In genomic region chr5:3365501-3366215, GRCh38 we compare ENCODE assay signal across 18 cellular contexts.
A peak's percentile ranks its signal among the peaks of the same experiment; 100 is the strongest.
DNase-seq lines count a peak whose midpoint lies in the region; ATAC-seq and TF ChIP-seq lines count a peak whose summit lies in the region.
"Had no signal": no experiment of that assay in that cellular context is flagged by ENCODE, and none has a peak within 500 bp of the region (broad histone marks: within the 10 kb centered on the region; RNA-seq: fewer than 3 reads in every experiment).

No MANE protein-coding gene starts in this region.

- H3K4me1 ChIP-seq in vagina = no peaks in the 10 kb centered on the region
- H3K4me1 ChIP-seq: HAP-1 had no signal

- CTCF ChIA-PET in HEK293T (lab: Yijun Ruan, JAX) = no interaction called here

- no peak overlapping the region for H3K4me3 Mint-ChIP-seq in activated naive CD8-positive, alpha-beta T cell treated with anti-CD3 and anti-CD28 coated beads, Interleukin-2, amount 50 U/mL, for 24 hours
- no peak overlapping the region for H3K4me3 Mint-ChIP-seq in activated naive CD8-positive, alpha-beta T cell treated with anti-CD3 and anti-CD28 coated beads for 36 hours
- H3K4me3 Mint-ChIP-seq: CD14-positive monocyte; CD8-positive, alpha-beta T cell; HFFc6 had no signal

- peaks cover 18% of the 10 kb centered on the region for H3K9me3 Mint-ChIP-seq in activated naive CD8-positive, alpha-beta T cell treated with anti-CD3 and anti-CD28 coated beads, Interleukin-2, amount 50 U/mL, for 24 hours
- no peaks in the 10 kb centered on the region for H3K9me3 Mint-ChIP-seq in activated naive CD8-positive, alpha-beta T cell treated with anti-CD3 and anti-CD28 coated beads for 36 hours

- no peaks in the 10 kb centered on the region for H3K4me1 Mint-ChIP-seq in activated naive CD8-positive, alpha-beta T cell treated with anti-CD3 and anti-CD28 coated beads, Interleukin-2, amount 50 U/mL, for 24 hours
- H3K4me1 Mint-ChIP-seq in activated naive CD8-positive, alpha-beta T cell treated with anti-CD3 and anti-CD28 coated beads for 36 hours = no peaks in the 10 kb centered on the region
- H3K4me1 Mint-ChIP-seq: CD14-positive monocyte had no signal

- no peaks in the 10 kb centered on the region for H3K27me3 ChIP-seq in vagina

- H3K36me3 Mint-ChIP-seq in activated naive CD8-positive, alpha-beta T cell treated with anti-CD3 and anti-CD28 coated beads, Interleukin-2, amount 50 U/mL, for 24 hours (ENCODE audit: low read depth) = no peaks in the 10 kb centered on the region
- no peaks in the 10 kb centered on the region for H3K36me3 Mint-ChIP-seq in activated naive CD8-positive, alpha-beta T cell treated with anti-CD3 and anti-CD28 coated beads for 36 hours
- H3K36me3 Mint-ChIP-seq: CD14-positive monocyte; CD8-positive, alpha-beta T cell had no signal

- TF ChIP-seq CTCF in vagina (IDR thresholded peaks at IDR 0.05) = no peak

- no peak overlapping the region for H3K4me3 ChIP-seq in vagina
- H3K4me3 ChIP-seq: HAP-1 had no signal

- no peak overlapping the region for H3K27ac ChIP-seq in vagina
- H3K27ac ChIP-seq: 22Rv1 had no signal

- intact Hi-C loops in sciatic nerve (cut with DNase I) = no loop called here
- intact Hi-C loops in vagina (cut with DNase I) = no loop called here

- no peaks in the 10 kb centered on the region for H3K9me3 ChIP-seq in vagina
- H3K9me3 ChIP-seq: HAP-1 had no signal

- H3K27ac Mint-ChIP-seq in activated naive CD8-positive, alpha-beta T cell treated with anti-CD3 and anti-CD28 coated beads, Interleukin-2, amount 50 U/mL, for 24 hours = no peak overlapping the region
- H3K27ac Mint-ChIP-seq in activated naive CD8-positive, alpha-beta T cell treated with anti-CD3 and anti-CD28 coated beads for 36 hours = no peak overlapping the region
- H3K27ac Mint-ChIP-seq: CD14-positive monocyte; CD8-positive, alpha-beta T cell; HFFc6 had no signal

- no peaks in the 10 kb centered on the region for H3K36me3 ChIP-seq in vagina
- H3K36me3 ChIP-seq: HAP-1 had no signal

- POLR2A ChIA-PET in HEK293T (lab: Yijun Ruan, JAX) = no interaction called here

- DNase-seq in activated naive CD8-positive, alpha-beta T cell treated with anti-CD3 and anti-CD28 coated beads, Interleukin-2, amount 50 U/mL, for 24 hours = no peak
- DNase-seq in activated naive CD8-positive, alpha-beta T cell treated with anti-CD3 and anti-CD28 coated beads for 36 hours = no peak
- DNase-seq in islet precursor cell = peak; percentile 33
- DNase-seq in sciatic nerve (ENCODE audit: low spot score) = peak; percentile 28
- peak; percentile 79 to 84 for DNase-seq in vagina (ENCODE audit: extremely low spot score in 2 of 2)
- DNase-seq in NCI-H1930 (lab: John Stamatoyannopoulos, UW) = no peak
- DNase-seq in NCI-H1105 treated with DMSO at 0.1 percent for 48 hours (lab: John Stamatoyannopoulos, UW) = no peak
- DNase-seq in HEK293T (ENCODE audit: extremely low spot score) = no peak
- DNase-seq: COR-L47, DMS153, DMS79 treated with DMSO at 0.1 percent for 48 hours, EL, GOT3, HFFc6 had no signal

- no peaks in the 10 kb centered on the region for H3K27me3 Mint-ChIP-seq in activated naive CD8-positive, alpha-beta T cell treated with anti-CD3 and anti-CD28 coated beads, Interleukin-2, amount 50 U/mL, for 24 hours
- H3K27me3 Mint-ChIP-seq in activated naive CD8-positive, alpha-beta T cell treated with anti-CD3 and anti-CD28 coated beads for 36 hours = no peaks in the 10 kb centered on the region

- ATAC-seq in activated naive CD8-positive, alpha-beta T cell treated with anti-CD3 and anti-CD28 coated beads, Interleukin-2, amount 50 U/mL, for 24 hours = peak; percentile 28
- ATAC-seq in sciatic nerve = no peak
- ATAC-seq: CD8-positive, alpha-beta T cell had no signal

- TF ChIP-seq POLR2A in vagina (IDR thresholded peaks at IDR 0.05) = no peak

TF ChIP-seq in HEK293T, 16 proteins besides CTCF, POLR2A, EP300 and RAD21:
- no peak for TF ChIP-seq HDGF (IDR thresholded peaks at IDR 0.05; ENCODE audit: borderline replicate concordance)
- TF ChIP-seq L3MBTL2 (conservative IDR thresholded peaks at IDR 0.05) = no peak
- TF ChIP-seq CTBP1 (IDR thresholded peaks at IDR 0.05; ENCODE audit: borderline replicate concordance) = no peak
- TF ChIP-seq TARDBP (IDR thresholded peaks at IDR 0.05) = no peak
- no peak for TF ChIP-seq FOXA1 (IDR thresholded peaks at IDR 0.05)
- TF ChIP-seq FOXK2 (IDR thresholded peaks at IDR 0.05) = no peak
- TF ChIP-seq BHLHE40 (IDR thresholded peaks at IDR 0.05; ENCODE audit: borderline replicate concordance) = no peak
- no peak for TF ChIP-seq ZNF384 (IDR thresholded peaks at IDR 0.05)
- no peak for TF ChIP-seq LEF1 (IDR thresholded peaks at IDR 0.05; ENCODE audit: borderline replicate concordance)
- TF ChIP-seq NFRKB (IDR thresholded peaks at IDR 0.05) = no peak
- no peak for TF ChIP-seq SUZ12 (IDR thresholded peaks at IDR 0.05)
- no peak for TF ChIP-seq ELF4 (IDR thresholded peaks at IDR 0.05)

Comparison
In these comparisons a context has a peak if more than half of its experiments do, and no peak if none do; other contexts are left out.
1. DNase-seq: peak in islet precursor cell (single experiment), sciatic nerve (single experiment) and vagina (2 of 2); none in activated naive CD8-positive, alpha-beta T cell treated with anti-CD3 and anti-CD28 coated beads, Interleukin-2, amount 50 U/mL, for 24 hours (single experiment), activated naive CD8-positive, alpha-beta T cell treated with anti-CD3 and anti-CD28 coated beads for 36 hours (single experiment), NCI-H1930 (0 of 2), NCI-H1105 treated with DMSO at 0.1 percent for 48 hours (single experiment) and HEK293T (single experiment).